Comparison of ENCODE assay signal across 8 cellular contexts in the genomic region with DNA sequence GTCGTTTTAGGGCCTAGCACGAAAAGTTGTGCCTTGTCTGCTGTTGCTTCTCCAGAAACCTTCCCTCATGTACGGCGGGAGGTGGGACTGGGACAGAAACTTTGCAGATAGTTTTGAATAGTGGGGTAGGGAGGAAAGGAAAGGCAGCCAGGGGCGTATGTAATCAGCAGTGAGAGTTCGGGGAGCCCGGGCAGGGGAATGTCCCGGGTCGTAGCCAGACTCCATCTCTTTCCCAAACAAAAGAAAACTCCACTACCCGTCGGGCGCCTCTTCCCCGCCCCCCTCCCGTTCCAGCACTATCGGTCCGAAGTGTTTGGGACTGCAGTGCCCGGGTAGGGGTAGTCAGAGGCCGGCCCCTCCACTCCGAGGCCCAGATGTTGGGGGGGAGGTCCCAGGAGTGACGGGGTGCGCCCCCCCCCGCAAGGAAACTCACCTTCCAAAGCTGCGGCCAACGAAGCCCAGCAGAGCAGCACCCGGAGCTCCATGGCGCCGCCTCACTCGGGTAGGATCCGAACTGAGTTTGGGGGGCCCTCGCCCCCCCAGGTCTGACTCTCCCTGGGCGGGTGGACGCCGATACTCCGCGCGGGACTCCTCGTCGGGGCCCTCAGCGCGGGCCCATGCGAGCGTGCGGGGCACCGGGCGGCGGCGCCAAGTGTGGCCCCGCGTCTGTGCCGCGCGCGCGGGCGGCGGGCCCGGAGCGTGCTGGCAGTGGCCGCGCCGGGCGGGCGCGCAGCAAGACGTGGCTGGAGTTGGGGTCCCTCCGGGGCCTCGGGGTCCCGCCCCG. TPM values are rescaled to one million over a fixed set of nuclear protein-coding genes. Genes with fewer than 3 reads are reported as not detected.
DNase-seq lines count a peak whose midpoint lies in the region; ATAC-seq and TF ChIP-seq lines count a peak whose summit lies in the region.

No MANE protein-coding gene starts in this region.

- no peaks in the 10 kb centered on the region for H3K9me3 Mint-ChIP-seq in activated T-cell treated with anti-CD3 and anti-CD28 coated beads, Interleukin-2, amount 50 U/mL, for 24 hours

- H3K9me3 ChIP-seq in right lobe of liver (no peaks in the 10 kb centered on the region), tibial nerve (no peaks in the 10 kb centered on the region)

- H3K4me3 Mint-ChIP-seq in activated T-cell treated with anti-CD3 and anti-CD28 coated beads, Interleukin-2, amount 50 U/mL, for 24 hours, result peak overlapping the region; percentile 59

- H3K36me3 Mint-ChIP-seq in activated T-cell treated with anti-CD3 and anti-CD28 coated beads, Interleukin-2, amount 50 U/mL, for 24 hours (ENCODE audit: low read depth), result no peaks in the 10 kb centered on the region

- H3K4me3 ChIP-seq in brain microvascular endothelial cell (ENCODE audit: low read depth, low read length) (peak overlapping the region; percentile 72), right lobe of liver (peak overlapping the region; percentile 69 to 84 (median 70)), tibial nerve (peak overlapping the region; percentile 42 to 62 (median 52))

- H3K27me3 ChIP-seq in brain microvascular endothelial cell (replicated peaks) (no peaks in the 10 kb centered on the region), right lobe of liver (no peaks in the 10 kb centered on the region), tibial nerve (peaks cover 0 to 11% of the 10 kb centered on the region in 2 donors)

- H3K36me3 ChIP-seq in brain microvascular endothelial cell (replicated peaks) (peaks cover 21% of the 10 kb centered on the region), right lobe of liver (peaks cover 0 to 18% (median 5%) of the 10 kb centered on the region in 4 donors), tibial nerve (peaks cover 0 to 24% (median 0%) of the 10 kb centered on the region in 3 donors)

- peaks cover 57% of the 10 kb centered on the region for H3K27me3 Mint-ChIP-seq in activated T-cell treated with anti-CD3 and anti-CD28 coated beads, Interleukin-2, amount 50 U/mL, for 24 hours

- TF ChIP-seq CTCF in brain microvascular endothelial cell (IDR thresholded peaks at IDR 0.05; ENCODE audit: low read depth, low read length, missing control alignments) (no peak), right lobe of liver (IDR thresholded peaks at IDR 0.05) (no peak), tibial nerve (IDR thresholded peaks at IDR 0.05) (no peak)

- TF ChIP-seq POLR2A in right lobe of liver (IDR thresholded peaks at IDR 0.05) (no peak), tibial nerve (IDR thresholded peaks at IDR 0.05) (no peak)

- peak; percentile 38 for DNase-seq in activated T-cell treated with anti-CD3 and anti-CD28 coated beads, Interleukin-2, amount 50 U/mL, for 24 hours
- no peak for DNase-seq in activated T-cell treated with anti-CD3 and anti-CD28 coated beads, Interleukin-2, amount 50 U/mL, for 48 hours
- DNase-seq in brain microvascular endothelial cell (peak; percentile 7), right lobe of liver (peak; percentile 49 to 63 (median 52)), tibial nerve (ENCODE audit: low spot score in 2 of 2) (peak in 1 of 2 donors; percentile 9), NCI-H1092 treated with DMSO at 0.1 percent for 48 hours (lab: John Stamatoyannopoulos, UW) (no peak), NCI-H1417 (lab: John Stamatoyannopoulos, UW) (no peak)

- H3K4me1 ChIP-seq in right lobe of liver (peaks cover 0 to 65% (median 13%) of the 10 kb centered on the region in 4 donors), tibial nerve (peaks cover 0 to 33% (median 6%) of the 10 kb centered on the region in 4 donors)

- no peak overlapping the region for H3K27ac Mint-ChIP-seq in activated T-cell treated with anti-CD3 and anti-CD28 coated beads, Interleukin-2, amount 50 U/mL, for 24 hours

- in situ Hi-C loops in brain microvascular endothelial cell (cut with HindIII; ENCODE audit: low pct_ligation_motif_present, low sequenced_read_pairs), result loop anchor here (25.0 kb wide), 1 partner anchor 114 kb away; a partner anchor contains a TSS

- peaks cover 19% of the 10 kb centered on the region for H3K4me1 Mint-ChIP-seq in activated T-cell treated with anti-CD3 and anti-CD28 coated beads, Interleukin-2, amount 50 U/mL, for 24 hours (ENCODE audit: low read depth)

- 2% methylated on average over 7 of the region's 69 CpGs for WGBS in right lobe of liver (ENCODE audit: insufficient coverage, low coverage, low lambda C conversion rate, missing lambda C conversion rate)
- whole genome bisulfite sequencing in tibial nerve, 2 donors, result 1 to 2% methylated on average over 17 to 28 of the region's 69 CpGs

- intact Hi-C loops in right lobe of liver (cut with DNase I), result no loop called here

- H3K27ac ChIP-seq in brain microvascular endothelial cell, result no peak overlapping the region
- H3K27ac ChIP-seq in right lobe of liver, result peak overlapping the region; percentile 56 to 79 (median 63)
- peak overlapping the region in 3 of 4 donors; percentile 65 to 83 (median 79) for H3K27ac ChIP-seq in tibial nerve

- TF ChIP-seq EP300 in tibial nerve (IDR thresholded peaks at IDR 0.05), result no peak

- peak in 2 of 4 donors; percentile 0 to 1 for ATAC-seq in right lobe of liver
- ATAC-seq in GM21576 (IDR thresholded peaks at IDR 0.05; ENCODE audit: unreplicated experiment), result no peak

RNA-seq across cellular contexts. Expression of a gene that starts 0.6 kb away (rescaled TPM):
- total RNA-seq in right lobe of liver, result 10 to 100 TPM; 23.9 to 43.7 (median 36.8) TPM
- total RNA-seq in tibial nerve, result 10 to 100 TPM; 15.5 to 37.5 (median 25.9) TPM

RNA-seq across cellular contexts. Expression of a gene that starts 25.8 kb away (rescaled TPM):
- total RNA-seq in right lobe of liver (10 to 100 TPM in 2 of 6 experiments, 1 to 10 TPM in 4; 7.1 to 10.6 (median 9.2) TPM), tibial nerve (10 to 100 TPM; 11.8 to 36.8 (median 32.1) TPM)

RNA-seq across cellular contexts. Expression of a gene that starts 40.4 kb away (rescaled TPM):
- total RNA-seq in right lobe of liver (10 to 100 TPM; 21.4 to 58.6 (median 43.2) TPM), tibial nerve (100 to 1,000 TPM in 1 of 4 donors, 10 to 100 TPM in 3; 63.9 to 119 (median 80.8) TPM)

RNA-seq across cellular contexts. Expression of a gene that starts 48.2 kb away (rescaled TPM):
- total RNA-seq in right lobe of liver, result 10 to 100 TPM; 22.4 to 65.7 (median 49.1) TPM
- 100 to 1,000 TPM in 1 of 4 donors, 10 to 100 TPM in 3; 72.6 to 124 (median 88.6) TPM for total RNA-seq in tibial nerve

Comparison
In these comparisons a context has a peak if more than half of its experiments do, and no peak if none do; other contexts are left out.
1. DNase-seq: peak in activated T-cell treated with anti-CD3 and anti-CD28 coated beads, Interleukin-2, amount 50 U/mL, for 24 hours (single experiment), brain microvascular endothelial cell (single experiment) and right lobe of liver (3 of 3); none in activated T-cell treated with anti-CD3 and anti-CD28 coated beads, Interleukin-2, amount 50 U/mL, for 48 hours (0 of 2), NCI-H1092 treated with DMSO at 0.1 percent for 48 hours (single experiment) and NCI-H1417 (0 of 3).
2. Peak in every context shown above with its lines, with median percentiles within 50 percentile points of each other: H3K4me3 ChIP-seq.